In the genomic region with DNA sequence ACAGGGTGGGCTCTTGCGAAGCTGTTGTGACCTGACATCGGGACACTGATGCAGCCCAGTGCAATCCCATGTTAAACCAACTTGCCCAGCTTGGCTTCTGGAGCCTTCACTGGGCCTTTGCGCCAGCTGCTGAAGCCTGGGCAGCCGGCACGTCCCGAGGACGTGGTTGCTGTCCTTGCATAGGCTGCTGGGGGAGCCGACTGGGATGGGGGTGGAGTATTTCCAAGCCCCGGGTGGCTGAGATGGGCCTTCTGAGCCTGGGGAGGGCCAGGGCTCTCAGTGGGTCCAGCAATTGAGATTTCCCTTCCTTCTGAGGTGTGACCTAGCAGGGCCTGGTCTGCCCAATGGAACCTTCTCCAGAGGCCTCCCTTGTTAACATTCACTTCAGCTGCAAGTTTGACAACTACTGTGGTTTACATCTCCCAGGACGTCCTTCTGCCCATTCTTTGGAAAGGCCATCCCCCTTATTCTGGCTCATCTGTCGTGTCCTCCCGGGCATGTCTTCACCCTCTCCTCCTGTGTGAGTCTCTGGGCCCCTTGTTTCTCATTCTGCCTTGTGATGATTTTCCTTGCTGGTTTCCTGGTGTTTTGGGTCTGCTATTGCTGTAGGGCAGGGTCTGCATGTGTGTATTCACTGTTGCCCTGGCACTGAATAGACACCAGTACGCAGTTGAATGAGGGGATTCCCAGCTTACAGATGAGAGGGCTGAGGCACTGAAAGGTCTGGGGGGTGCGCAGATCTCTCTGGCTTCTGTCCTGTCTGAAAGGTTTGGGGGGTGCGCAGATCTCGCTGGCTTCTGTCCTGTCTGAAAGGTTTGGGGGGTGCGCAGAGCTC, we compare ENCODE assay signal across 13 cellular contexts. TPM values are rescaled to one million over a fixed set of nuclear protein-coding genes. Genes with fewer than 3 reads are reported as not detected.
DNase-seq lines count a peak whose midpoint lies in the region; ATAC-seq and TF ChIP-seq lines count a peak whose summit lies in the region.
"Had no signal": no experiment of that assay in that cellular context is flagged by ENCODE, and none has a peak within 500 bp of the region (broad histone marks: within the 10 kb centered on the region; RNA-seq: fewer than 3 reads in every experiment).

No MANE protein-coding gene starts in this region.

- ATAC-seq in gastrocnemius medialis = no peak
- ATAC-seq: foreskin keratinocyte had no signal

- H3K4me1 Mint-ChIP-seq in CD14-positive monocyte (peaks cover 53% of the 10 kb centered on the region), nephron progenitor cell (peaks cover 27% of the 10 kb centered on the region)

- in situ Hi-C loops in brain microvascular endothelial cell (cut with HindIII; ENCODE audit: low pct_ligation_motif_present, low sequenced_read_pairs) (no loop called here), gastrocnemius medialis (cut with MboI; ENCODE audit: low sequenced_read_pairs in 4 of 4) (no loop called here)

- H3K9me3 Mint-ChIP-seq in CD14-positive monocyte (peaks cover 0 to 2% (median 0%) of the 10 kb centered on the region in 7 donors), nephron progenitor cell (no peaks in the 10 kb centered on the region)

- peaks cover 37 to 41% of the 10 kb centered on the region in 2 donors for H3K4me1 ChIP-seq in gastrocnemius medialis
- peaks cover 0 to 58% (median 13%) of the 10 kb centered on the region in 4 donors for H3K4me1 ChIP-seq in tibial nerve

- H3K36me3 ChIP-seq in brain microvascular endothelial cell (replicated peaks) = peaks cover 33% of the 10 kb centered on the region
- no peaks in the 10 kb centered on the region for H3K36me3 ChIP-seq in gastrocnemius medialis
- peaks cover 0 to 36% (median 0%) of the 10 kb centered on the region in 3 donors for H3K36me3 ChIP-seq in tibial nerve

- H3K27ac Mint-ChIP-seq in CD14-positive monocyte (peak overlapping the region in 6 of 7 donors; percentile 37 to 94 (median 88)), nephron progenitor cell (peak overlapping the region; percentile 86)

- no peak for TF ChIP-seq EP300 in tibial nerve (IDR thresholded peaks at IDR 0.05)

- H3K27me3 ChIP-seq in brain microvascular endothelial cell (replicated peaks) (no peaks in the 10 kb centered on the region), gastrocnemius medialis (no peaks in the 10 kb centered on the region), tibial nerve (no peaks in the 10 kb centered on the region)
- H3K27me3 ChIP-seq: foreskin keratinocyte had no signal

- peak overlapping the region; percentile 37 for H3K27ac ChIP-seq in brain microvascular endothelial cell
- peak overlapping the region in 1 of 4 donors; percentile 29 for H3K27ac ChIP-seq in gastrocnemius medialis
- H3K27ac ChIP-seq in tibial nerve = no peak overlapping the region
- H3K27ac ChIP-seq: foreskin keratinocyte had no signal

- H3K9me3 ChIP-seq in gastrocnemius medialis (no peaks in the 10 kb centered on the region), tibial nerve (no peaks in the 10 kb centered on the region)

- WGBS in tibial nerve, 2 donors = 68 to 72% methylated on average over 8 to 11 of the region's 17 CpGs

- H3K4me3 ChIP-seq in brain microvascular endothelial cell (ENCODE audit: low read depth, low read length) (no peak overlapping the region), gastrocnemius medialis (no peak overlapping the region), tibial nerve (no peak overlapping the region)

- peaks cover 0 to 2% (median 0%) of the 10 kb centered on the region in 3 donors for H3K27me3 Mint-ChIP-seq in CD14-positive monocyte (ENCODE audit: low read depth in 3 of 3)
- H3K27me3 Mint-ChIP-seq in nephron progenitor cell (ENCODE audit: low read depth, poor library complexity) = no peaks in the 10 kb centered on the region

- intact Hi-C loops in CD14-positive monocyte (cut with micrococcal nuclease) (loop anchor here (2.0 to 10.0 kb wide), 3 partner anchors 27 to 161 kb away; partner anchors contain the start of genes HAPSTR1 (in 1 of the 2) and USP7 (in 1 of the 2)), gastrocnemius medialis (cut with DNase I; ENCODE audit: low total_unique reads) (loop anchor here (5.0 kb wide), 1 partner anchor 79 kb away; no protein-coding TSS in a partner anchor)

- no peak for DNase-seq in CD14-positive monocyte (ENCODE audit: low spot score)
- DNase-seq in NAMALWA (ENCODE audit: low spot score) = peak; percentile 34
- DNase-seq in brain microvascular endothelial cell = no peak
- DNase-seq in nephron progenitor cell = no peak
- DNase-seq in NCI-H2081 (lab: John Stamatoyannopoulos, UW) = no peak
- no peak for DNase-seq in gastrocnemius medialis
- no peak for DNase-seq in tibial nerve (ENCODE audit: low spot score in 2 of 2)
- no peak for DNase-seq in NCI-H446 (lab: John Stamatoyannopoulos, UW)
- DNase-seq: aorta; foreskin keratinocyte; NCI-H146; NCI-H524; stimulated activated CD4-positive, alpha-beta T cell treated with anti-CD3 and anti-CD28 coated beads, Interleukin-2, amount 100 ng/mL, for 24 hours had no signal

- TF ChIP-seq CTCF in CD14-positive monocyte (IDR thresholded peaks at IDR 0.05) = no peak
- TF ChIP-seq CTCF in brain microvascular endothelial cell (IDR thresholded peaks at IDR 0.05; ENCODE audit: low read depth, low read length, missing control alignments) = no peak
- no peak for TF ChIP-seq CTCF in nephron progenitor cell (IDR thresholded peaks at IDR 0.05)
- no peak for TF ChIP-seq CTCF in gastrocnemius medialis (IDR thresholded peaks at IDR 0.05 in 4 of 5, conservative IDR thresholded peaks at IDR 0.05 in 1 of 5)
- TF ChIP-seq CTCF in tibial nerve (IDR thresholded peaks at IDR 0.05) = no peak

- TF ChIP-seq POLR2A in gastrocnemius medialis (IDR thresholded peaks at IDR 0.05) (no peak), tibial nerve (IDR thresholded peaks at IDR 0.05) (no peak)

- H3K4me3 Mint-ChIP-seq in CD14-positive monocyte = no peak overlapping the region
- H3K4me3 Mint-ChIP-seq in nephron progenitor cell = no peak overlapping the region

- H3K36me3 Mint-ChIP-seq in CD14-positive monocyte (peaks cover 38 to 43% of the 10 kb centered on the region in 2 donors), nephron progenitor cell (ENCODE audit: low read depth) (peaks cover 29% of the 10 kb centered on the region)

RNA-seq across cellular contexts. Expression of gene HAPSTR1, which starts 34.4 kb away (rescaled TPM):
- 10 to 100 TPM in 1 of 2 donors, 1 to 10 TPM in 1; 7.2 to 11.1 TPM for polyA plus RNA-seq in CD14-positive monocyte
- total RNA-seq in gastrocnemius medialis (10 to 100 TPM; 55.0 to 65.0 (median 60.9) TPM), tibial nerve (10 to 100 TPM; 39.9 to 54.3 (median 50.6) TPM)
